In the genomic region with DNA sequence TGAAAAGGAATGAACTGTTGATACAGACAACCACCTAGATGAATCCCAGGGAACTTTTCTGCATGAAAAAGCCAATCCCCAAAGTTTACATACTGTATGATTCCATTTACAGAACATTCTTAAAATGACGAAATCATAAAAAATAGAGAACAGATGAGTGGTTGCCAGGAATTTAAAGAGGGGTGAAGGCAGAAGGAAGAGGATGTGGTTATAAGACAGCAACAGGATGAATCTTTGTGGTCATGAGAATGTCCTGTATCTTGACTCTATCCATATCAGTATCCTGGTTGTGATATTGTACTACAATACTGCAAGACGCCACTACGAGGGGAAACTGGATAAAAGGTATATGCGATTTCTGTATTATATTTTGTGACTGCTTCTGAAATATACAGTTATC, we compare ENCODE assay signal across 13 cellular contexts.
DNase-seq lines count a peak whose midpoint lies in the region; ATAC-seq, FAIRE-seq and TF ChIP-seq lines count a peak whose summit lies in the region.
"Had no signal": no experiment of that assay in that cellular context is flagged by ENCODE, and none has a peak within 500 bp of the region (broad histone marks: within the 10 kb centered on the region; RNA-seq: fewer than 3 reads in every experiment).

No MANE protein-coding gene starts in this region.

- H3K27ac Mint-ChIP-seq in activated T-cell treated with anti-CD3 and anti-CD28 coated beads, Interleukin-2, amount 50 U/mL, for 72 hours: peak overlapping the region; percentile 13
- H3K27ac Mint-ChIP-seq in astrocyte (ENCODE audit: unreplicated experiment) (no peak overlapping the region), immature natural killer cell (peak overlapping the region in 2 of 6 donors; percentile 4), glutamatergic neuron (ENCODE audit: unreplicated experiment) (no peak overlapping the region)
- H3K27ac Mint-ChIP-seq: B cell had no signal

- H3K4me1 Mint-ChIP-seq in activated T-cell treated with anti-CD3 and anti-CD28 coated beads, Interleukin-2, amount 50 U/mL, for 72 hours (ENCODE audit: low read depth): peaks cover 55% of the 10 kb centered on the region
- H3K4me1 Mint-ChIP-seq in astrocyte (ENCODE audit: low read depth, unreplicated experiment) (peaks cover 5% of the 10 kb centered on the region), immature natural killer cell (peaks cover 10 to 31% of the 10 kb centered on the region in 2 donors), glutamatergic neuron (ENCODE audit: low read depth, unreplicated experiment) (no peaks in the 10 kb centered on the region)
- H3K4me1 Mint-ChIP-seq: B cell had no signal

- H3K9me3 ChIP-seq in astrocyte (ENCODE audit: insufficient read depth, low read depth, low read length): no peaks in the 10 kb centered on the region

- H4K20me1 ChIP-seq in astrocyte (ENCODE audit: insufficient read depth, low read length): no peaks in the 10 kb centered on the region

- peak overlapping the region in 1 of 2 donors; percentile 47 for H3K4me3 Mint-ChIP-seq in activated T-cell treated with anti-CD3 and anti-CD28 coated beads, Interleukin-2, amount 50 U/mL, for 72 hours
- no peak overlapping the region for H3K4me3 Mint-ChIP-seq in astrocyte (ENCODE audit: unreplicated experiment)
- H3K4me3 Mint-ChIP-seq in immature natural killer cell: no peak overlapping the region
- no peak overlapping the region for H3K4me3 Mint-ChIP-seq in glutamatergic neuron (ENCODE audit: unreplicated experiment)
- H3K4me3 Mint-ChIP-seq: B cell had no signal

- H3K9ac ChIP-seq in astrocyte (ENCODE audit: low read length): no peak overlapping the region

- H2AFZ ChIP-seq in astrocyte (ENCODE audit: low read depth, low read length): no peak overlapping the region

- ATAC-seq in activated T-cell treated with anti-CD3 and anti-CD28 coated beads, Interleukin-2, amount 50 U/mL, for 72 hours (replicated peaks in 1 of 2): peak; percentile 61 to 78
- no peak for ATAC-seq in GM18867 (IDR thresholded peaks at IDR 0.05; ENCODE audit: unreplicated experiment)

- H3K4me3 ChIP-seq in astrocyte (ENCODE audit: insufficient read depth, low read depth, low read length): no peak overlapping the region
- H3K4me3 ChIP-seq in skeletal muscle cell (ENCODE audit: low read depth, low read length): no peak overlapping the region
- H3K4me3 ChIP-seq: dorsolateral prefrontal cortex had no signal

- no peaks in the 10 kb centered on the region for H3K79me2 ChIP-seq in astrocyte (ENCODE audit: insufficient read depth, low read length)

- no peaks in the 10 kb centered on the region for H3K27me3 ChIP-seq in astrocyte (ENCODE audit: insufficient read depth, low read length)
- H3K27me3 ChIP-seq: dorsolateral prefrontal cortex had no signal

- no peak for FAIRE-seq in astrocyte (lab: Jason Lieb, UNC)
- FAIRE-seq: H1 had no signal

- no peak overlapping the region for H3K4me2 ChIP-seq in astrocyte (ENCODE audit: low read length)

- peaks cover 0 to 4% of the 10 kb centered on the region in 2 donors for H3K9me3 Mint-ChIP-seq in activated T-cell treated with anti-CD3 and anti-CD28 coated beads, Interleukin-2, amount 50 U/mL, for 72 hours
- no peaks in the 10 kb centered on the region for H3K9me3 Mint-ChIP-seq in astrocyte (ENCODE audit: unreplicated experiment)
- H3K9me3 Mint-ChIP-seq in immature natural killer cell: no peaks in the 10 kb centered on the region
- no peaks in the 10 kb centered on the region for H3K9me3 Mint-ChIP-seq in glutamatergic neuron (ENCODE audit: unreplicated experiment)

- peaks cover 10% of the 10 kb centered on the region for H3K36me3 ChIP-seq in astrocyte (ENCODE audit: insufficient read depth, low read length)

- H3K27ac ChIP-seq in astrocyte (ENCODE audit: low read depth, low read length): no peak overlapping the region
- H3K27ac ChIP-seq: dorsolateral prefrontal cortex had no signal

- H3K4me1 ChIP-seq in astrocyte (ENCODE audit: insufficient read depth, low read length): no peaks in the 10 kb centered on the region

- H3K27me3 Mint-ChIP-seq in activated T-cell treated with anti-CD3 and anti-CD28 coated beads, Interleukin-2, amount 50 U/mL, for 72 hours (ENCODE audit: low read depth): no peaks in the 10 kb centered on the region
- H3K27me3 Mint-ChIP-seq in astrocyte (ENCODE audit: low read depth, unreplicated experiment) (no peaks in the 10 kb centered on the region), immature natural killer cell (ENCODE audit: low read depth in 3 of 3) (peaks cover 0 to 1% (median 0%) of the 10 kb centered on the region in 3 donors), glutamatergic neuron (ENCODE audit: unreplicated experiment) (peaks cover 2% of the 10 kb centered on the region)
- H3K27me3 Mint-ChIP-seq: B cell had no signal

- TF ChIP-seq CTCF in astrocyte (IDR thresholded peaks at IDR 0.05; ENCODE audit: insufficient read depth, low read depth, low read length) (no peak), glutamatergic neuron (IDR thresholded peaks at IDR 0.05; ENCODE audit: partially characterized antibody, unreplicated experiment) (no peak)

- no peak for DNase-seq in activated T-cell treated with anti-CD3 and anti-CD28 coated beads, Interleukin-2, amount 50 U/mL, for 72 hours
- DNase-seq in activated T-cell treated with anti-CD3 and anti-CD28 coated beads for 4 hours (no peak), NOMO-1 treated with DMSO at 0.1 percent for 48 hours (lab: John Stamatoyannopoulos, UW; ENCODE audit: unreplicated experiment) (peak; percentile 71), astrocyte (ENCODE audit: low read depth) (peak; percentile 48), skeletal muscle cell (ENCODE audit: low read depth) (peak; percentile 61), immature natural killer cell (no peak), glutamatergic neuron (no peak)
- DNase-seq: dorsolateral prefrontal cortex, NCI-H524, retina had no signal

- peaks cover 12 to 31% of the 10 kb centered on the region in 2 donors for H3K36me3 Mint-ChIP-seq in activated T-cell treated with anti-CD3 and anti-CD28 coated beads, Interleukin-2, amount 50 U/mL, for 72 hours (ENCODE audit: insufficient read depth in 2 of 2)
- peaks cover 30% of the 10 kb centered on the region for H3K36me3 Mint-ChIP-seq in astrocyte (ENCODE audit: low read depth, unreplicated experiment)
- peaks cover 25 to 61% (median 46%) of the 10 kb centered on the region in 3 donors for H3K36me3 Mint-ChIP-seq in immature natural killer cell
- H3K36me3 Mint-ChIP-seq in glutamatergic neuron (ENCODE audit: unreplicated experiment): no peaks in the 10 kb centered on the region

Comparison
In these comparisons a context has a peak if more than half of its experiments do, and no peak if none do; other contexts are left out.
1. DNase-seq: peak in NOMO-1 treated with DMSO at 0.1 percent for 48 hours (single experiment), astrocyte (single experiment) and skeletal muscle cell (single experiment); none in activated T-cell treated with anti-CD3 and anti-CD28 coated beads, Interleukin-2, amount 50 U/mL, for 72 hours (0 of 2), activated T-cell treated with anti-CD3 and anti-CD28 coated beads for 4 hours (single experiment), immature natural killer cell (0 of 3) and glutamatergic neuron (single experiment).